15 cellular contexts compared by ENCODE assay signal in genomic region chr5:167582263-167582662, GRCh38.
DNase-seq lines count a peak whose midpoint lies in the region; ATAC-seq, FAIRE-seq and TF ChIP-seq lines count a peak whose summit lies in the region.
"Had no signal": no experiment of that assay in that cellular context is flagged by ENCODE, and none has a peak within 500 bp of the region (broad histone marks: within the 10 kb centered on the region; RNA-seq: fewer than 3 reads in every experiment).

No MANE protein-coding gene starts in this region.

- ATAC-seq in esophagus mucosa: no peak
- ATAC-seq: sciatic nerve had no signal

- no peak for TF ChIP-seq POLR2A in testis (IDR thresholded peaks at IDR 0.05)

- no peaks in the 10 kb centered on the region for H3K9me3 ChIP-seq in adipocyte (ENCODE audit: control insufficient read depth, low read length)
- no peaks in the 10 kb centered on the region for H3K9me3 ChIP-seq in testis
- H3K9me3 ChIP-seq: HAP-1 had no signal

- H3K36me3 ChIP-seq in adipocyte (ENCODE audit: control insufficient read depth, insufficient read depth, low read length, severe bottlenecking) (no peaks in the 10 kb centered on the region), testis (ENCODE audit: low read depth, missing control alignments) (no peaks in the 10 kb centered on the region)
- H3K36me3 ChIP-seq: HAP-1 had no signal

- H3K4me3 ChIP-seq in adipocyte (ENCODE audit: low read length) (no peak overlapping the region), testis (no peak overlapping the region)
- H3K4me3 ChIP-seq: HAP-1 had no signal

- H3K4me1 ChIP-seq in adipocyte (ENCODE audit: control insufficient read depth, insufficient read depth, low read length): peaks cover 23% of the 10 kb centered on the region
- no peaks in the 10 kb centered on the region for H3K4me1 ChIP-seq in testis

- FAIRE-seq in HTR-8/SVneo (lab: Jason Lieb, UNC) (no peak), islet of Langerhans (lab: Jason Lieb, UNC) (peak; percentile 94)

- no peak for TF ChIP-seq CTCF in testis (IDR thresholded peaks at IDR 0.05)

- DNase-seq in AG20443 (ENCODE audit: low spot score) (peak; percentile 13), HTR-8/SVneo (ENCODE audit: insufficient read length, low spot score) (peak; percentile 39), adipocyte (ENCODE audit: low read depth) (peak; percentile 71), DMS114 treated with DMSO at 0.1 percent for 48 hours (lab: John Stamatoyannopoulos, UW; ENCODE audit: unreplicated experiment) (no peak), testis (no peak), NCI-H748 (lab: John Stamatoyannopoulos, UW; ENCODE audit: unreplicated experiment) (no peak)
- DNase-seq: activated CD4-positive, alpha-beta T cell treated with anti-CD3 and anti-CD28 coated beads, Interleukin-2, amount 10 ng/mL, durations not matched to agents 7 days and 5 days; activated effector memory CD4-positive, alpha-beta T cell treated with Interleukin-2 at 50 U/mL for 16 hours; DMS79 treated with DMSO at 0.1 percent for 48 hours; naive B cell; NCI-H1436 treated with DMSO at 0.1 percent for 48 hours had no signal

- intact Hi-C loops in testis (cut with DNase I; ENCODE audit: low total_unique reads): no loop called here

- H3K27me3 ChIP-seq in adipocyte (replicated peaks; ENCODE audit: control insufficient read depth, insufficient read depth, low read length) (peaks cover 10% of the 10 kb centered on the region), testis (no peaks in the 10 kb centered on the region)

- H3K27ac ChIP-seq in testis: no peak overlapping the region

- no peak overlapping the region for H3K9ac ChIP-seq in adipocyte (ENCODE audit: low read length)

- 68 to 73% methylated on average over 1 of the region's 1 CpG for WGBS in testis, 2 donors

Comparison
In these comparisons a context has a peak if more than half of its experiments do, and no peak if none do; other contexts are left out.
1. DNase-seq: peak in AG20443 (single experiment), HTR-8/SVneo (single experiment) and adipocyte (single experiment); none in DMS114 treated with DMSO at 0.1 percent for 48 hours (single experiment), testis (single experiment) and NCI-H748 (single experiment).